In genomic region chr19:9786342-9786741, GRCh38 we compare ENCODE assay signal across 1 cellular context.
TF ChIP-seq lines count a peak whose summit lies in the region.

No MANE protein-coding gene starts in this region.

TF ChIP-seq in endothelial cell of umbilical vein, 7 proteins besides CTCF, POLR2A, EP300 and RAD21 (continued from another document):
- TF ChIP-seq FOS (IDR thresholded peaks at IDR 0.05; ENCODE audit: borderline replicate concordance, insufficient read depth, low read length) (no peak), JUN (IDR thresholded peaks at IDR 0.05; ENCODE audit: borderline replicate concordance, insufficient read depth, insufficient read length, low read depth) (no peak), EZH2 (IDR thresholded peaks at IDR 0.05; ENCODE audit: borderline replicate concordance, low read depth, low read length, severe bottlenecking) (no peak)
